In the genomic region with DNA sequence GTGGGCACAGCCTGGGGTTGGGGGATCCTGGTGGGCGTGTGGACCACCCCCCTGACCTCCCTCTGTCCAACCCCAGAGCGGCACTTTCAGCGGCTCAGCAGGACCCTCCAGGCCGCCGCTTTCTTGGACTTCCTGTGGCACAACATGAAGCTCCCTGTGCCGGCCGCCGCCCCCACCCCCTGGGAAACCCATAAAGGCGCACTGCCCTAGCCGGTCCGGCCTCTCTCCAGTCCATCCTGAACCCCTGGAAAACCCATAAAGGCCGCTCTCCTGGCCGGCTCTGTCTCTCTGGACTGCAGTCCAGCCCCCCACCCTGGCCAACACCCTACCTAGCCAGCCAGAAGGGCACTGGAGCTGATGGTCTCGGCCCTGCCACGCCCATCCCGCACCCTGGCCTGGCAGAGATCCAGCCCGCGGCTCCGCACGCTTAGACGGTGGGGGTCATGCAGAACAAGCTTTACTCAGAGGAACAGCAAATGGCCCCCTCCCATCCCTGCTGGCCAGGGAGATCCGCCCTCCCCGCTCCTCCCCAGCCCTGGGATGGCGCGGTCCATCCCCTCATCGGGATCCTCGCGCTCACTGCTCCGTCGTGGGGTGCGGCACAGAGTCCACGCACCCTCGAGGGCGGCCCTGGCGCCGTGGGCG, we compare ENCODE assay signal across 19 cellular contexts. TPM values are rescaled to one million over a fixed set of nuclear protein-coding genes. Genes with fewer than 3 reads are reported as not detected.
A peak's percentile ranks its signal among the peaks of the same experiment; 100 is the strongest.
DNase-seq lines count a peak whose midpoint lies in the region; ATAC-seq and TF ChIP-seq lines count a peak whose summit lies in the region.
"Had no signal": no experiment of that assay in that cellular context is flagged by ENCODE, and none has a peak within 500 bp of the region (broad histone marks: within the 10 kb centered on the region; RNA-seq: fewer than 3 reads in every experiment).

No MANE protein-coding gene starts in this region.

- no peak overlapping the region for H4K8ac ChIP-seq in mesendoderm (ENCODE audit: low read depth, low read length)

- H3K79me2 ChIP-seq in mesendoderm (ENCODE audit: control insufficient read depth, insufficient read depth, low read length) = no peaks in the 10 kb centered on the region

- H3K27ac ChIP-seq in HUES64 (ENCODE audit: low read depth, low read length) (no peak overlapping the region), mesendoderm (ENCODE audit: low read depth, low read length) (no peak overlapping the region), transverse colon (peak overlapping the region; percentile 91 to 95 (median 93))

- H3K4me1 ChIP-seq in HUES64 (ENCODE audit: insufficient read depth, low read length) (peaks cover 5% of the 10 kb centered on the region), mesendoderm (ENCODE audit: control insufficient read depth, low read depth, low read length) (peaks cover 3% of the 10 kb centered on the region), transverse colon (peaks cover 7 to 45% (median 40%) of the 10 kb centered on the region in 4 donors)

- in situ Hi-C loops in transverse colon (cut with MboI; ENCODE audit: low pct_ligation_motif_present in 1 of 4, low pct_unique_long_range_greater_than_20kb in 1 of 4, low sequenced_read_pairs in 3 of 4) = no loop called here

- ATAC-seq in left ventricle myocardium superior = no peak
- ATAC-seq in GM19397 (IDR thresholded peaks at IDR 0.05; ENCODE audit: unreplicated experiment) = no peak
- ATAC-seq: activated CD4-positive, alpha-beta T cell treated with anti-CD3 and anti-CD28 coated beads for 36 hours; GM12878; right cardiac atrium had no signal

- peak overlapping the region; percentile 14 for H3K4me2 ChIP-seq in mesendoderm (ENCODE audit: low read length)

- peaks cover 46% of the 10 kb centered on the region for H3K27me3 ChIP-seq in HUES64 (ENCODE audit: insufficient read depth, low read length)
- H3K27me3 ChIP-seq in mesendoderm (ENCODE audit: insufficient read depth, low read length, poor library complexity) = peaks cover 9% of the 10 kb centered on the region
- peaks cover 44% of the 10 kb centered on the region for H3K27me3 ChIP-seq in transverse colon

- no peak for TF ChIP-seq POLR2A in transverse colon (IDR thresholded peaks at IDR 0.05)

- intact Hi-C loops in transverse colon (cut with DNase I; ENCODE audit: low total_unique reads) (no loop called here), left ventricle myocardium superior (cut with micrococcal nuclease) (no loop called here)

- H2BK5ac ChIP-seq in mesendoderm (ENCODE audit: low read length) = no peak overlapping the region

- H3K4ac ChIP-seq in mesendoderm (ENCODE audit: low read depth, low read length) = no peak overlapping the region

- H2AK5ac ChIP-seq in mesendoderm (ENCODE audit: low read length) = no peak overlapping the region

- H3K18ac ChIP-seq in mesendoderm (ENCODE audit: low read length) = no peak overlapping the region

- H3K9me3 ChIP-seq in HUES64 (ENCODE audit: insufficient read depth, low read depth, low read length) (no peaks in the 10 kb centered on the region), transverse colon (no peaks in the 10 kb centered on the region)

- H3K9ac ChIP-seq in HUES64 (ENCODE audit: low read depth, low read length) (no peak overlapping the region; the same call in 1 of the 2 replicates), mesendoderm (ENCODE audit: low read length) (peak overlapping the region; percentile 62)

- H4K5ac ChIP-seq in mesendoderm (ENCODE audit: low read length) = no peak overlapping the region

- no peaks in the 10 kb centered on the region for H3K79me1 ChIP-seq in mesendoderm (ENCODE audit: low read length)

- 58% methylated on average over 37 of the region's 37 CpGs for WGBS in HUES64
- WGBS in mesendoderm (ENCODE audit: extremely low coverage, insufficient coverage, low lambda C conversion rate) = no CpG with 5 or more reads among the region's 37 CpGs
- 67% methylated on average over 35 of the region's 37 CpGs; no CpG with 5 or more reads in 1 of the 2 donors for WGBS in transverse colon (ENCODE audit: low coverage in 1 of 2), 2 donors

- peak overlapping the region; percentile 83 for H3K56ac ChIP-seq in mesendoderm (ENCODE audit: low read length)

- H2BK15ac ChIP-seq in mesendoderm (replicated peaks; ENCODE audit: low read depth) = no peak overlapping the region

- H3K4me3 ChIP-seq in HUES64 (ENCODE audit: low read length) (peak overlapping the region; percentile 58), epithelial cell of esophagus (ENCODE audit: low read length) (peak overlapping the region; percentile 42), mesendoderm (ENCODE audit: low read length) (no peak overlapping the region), transverse colon (peak overlapping the region in 3 of 4 donors; percentile 36 to 47 (median 39))
- H3K4me3 ChIP-seq: GM12878 had no signal

- no peak for TF ChIP-seq EP300 in transverse colon (IDR thresholded peaks at IDR 0.05; ENCODE audit: low read depth)

- DNase-seq in epithelial cell of esophagus (ENCODE audit: low read depth) = no peak
- DNase-seq in mesendoderm = no peak
- no peak for DNase-seq in transverse colon
- no peak for DNase-seq in left ventricle myocardium superior
- no peak for DNase-seq in NCI-H2029 (lab: John Stamatoyannopoulos, UW)
- DNase-seq: amygdala, foreskin fibroblast, NCI-H524, right cardiac atrium, T-helper 9 cell had no signal

- TF ChIP-seq CTCF in epithelial cell of esophagus (IDR thresholded peaks at IDR 0.05; ENCODE audit: insufficient read depth, low read depth, low read length, missing control alignments) = no peak
- TF ChIP-seq CTCF in transverse colon (IDR thresholded peaks at IDR 0.05) = no peak

- H3K36me3 ChIP-seq in HUES64 (ENCODE audit: insufficient read depth, low read length) = peaks cover 40% of the 10 kb centered on the region
- H3K36me3 ChIP-seq in mesendoderm (ENCODE audit: control insufficient read depth, insufficient read depth, low read length) = peaks cover 4% of the 10 kb centered on the region
- H3K36me3 ChIP-seq in transverse colon = peaks cover 0 to 12% (median 7%) of the 10 kb centered on the region in 4 donors

- no peak overlapping the region for H2BK120ac ChIP-seq in mesendoderm (ENCODE audit: low read depth, low read length)

- H3K23ac ChIP-seq in mesendoderm (ENCODE audit: low read length) = no peak overlapping the region

RNA-seq across cellular contexts. Expression of gene NOXO1, which starts 2.7 kb away (rescaled TPM):
- polyA plus RNA-seq in HUES64 (2013, experiment 1 of 2) = 0.65 TPM
- not detected for polyA plus RNA-seq in HUES64 (2013, experiment 2 of 2)
- polyA plus RNA-seq in mesendoderm (2013, experiment 1 of 2) = 0.25 TPM
- polyA plus RNA-seq in mesendoderm (2013, experiment 2 of 2) = 0.39 TPM
- total RNA-seq in transverse colon (10 to 100 TPM in 3 of 4 donors, 1 to 10 TPM in 1; 4.2 to 29.8 (median 19.4) TPM), left ventricle myocardium superior (not detected)
- total RNA-seq: activated CD4-positive, alpha-beta T cell treated with anti-CD3 and anti-CD28 coated beads for 36 hours; G401; mesenteric fat pad; right cardiac atrium; SK-MEL-5 had no signal

RNA-seq across cellular contexts. Expression of gene GFER, which starts 5.4 kb away (rescaled TPM):
- polyA plus RNA-seq in HUES64 (2013, experiment 1 of 2) = 28.7 TPM
- 23.8 TPM for polyA plus RNA-seq in HUES64 (2013, experiment 2 of 2)
- 46.4 TPM for polyA plus RNA-seq in mesendoderm (2013, experiment 1 of 2)
- polyA plus RNA-seq in mesendoderm (2013, experiment 2 of 2) = 48.0 TPM
- 100 to 1,000 TPM in 1 of 4 donors, 10 to 100 TPM in 3; 29.9 to 117 (median 64.3) TPM for total RNA-seq in transverse colon
- total RNA-seq in left ventricle myocardium superior = 32.2 TPM

RNA-seq across cellular contexts. Expression of gene TBL3, which starts 6.7 kb away (rescaled TPM):
- 44.1 TPM for polyA plus RNA-seq in HUES64 (2013, experiment 1 of 2)
- polyA plus RNA-seq in HUES64 (2013, experiment 2 of 2) = 45.6 TPM
- 29.8 TPM for polyA plus RNA-seq in mesendoderm (2013, experiment 1 of 2)
- 29.2 TPM for polyA plus RNA-seq in mesendoderm (2013, experiment 2 of 2)
- total RNA-seq in transverse colon (10 to 100 TPM; 23.2 to 31.0 (median 28.2) TPM), left ventricle myocardium superior (24.4 TPM)

RNA-seq across cellular contexts. Expression of gene SYNGR3, which starts 11.2 kb away (rescaled TPM):
- 5.5 TPM for polyA plus RNA-seq in HUES64 (2013, experiment 1 of 2)
- polyA plus RNA-seq in HUES64 (2013, experiment 2 of 2) = 8.5 TPM
- 8.9 TPM for polyA plus RNA-seq in mesendoderm (2013, experiment 1 of 2)
- polyA plus RNA-seq in mesendoderm (2013, experiment 2 of 2) = 9.5 TPM
- total RNA-seq in transverse colon (1 to 10 TPM in 3 of 4 donors, not detected in 1; 2.7 to 4.8 (median 2.9) TPM), left ventricle myocardium superior (1.0 TPM)
- total RNA-seq: mesenteric fat pad had no signal

RNA-seq across cellular contexts. Expression of gene RNF151, which starts 11.9 kb away (rescaled TPM):
- not detected for polyA plus RNA-seq in HUES64 (2013, experiment 1 of 2)
- not detected for polyA plus RNA-seq in HUES64 (2013, experiment 2 of 2)
- polyA plus RNA-seq in mesendoderm (2013, experiment 1 of 2) = not detected
- polyA plus RNA-seq in mesendoderm (2013, experiment 2 of 2) = 0.06 TPM
- total RNA-seq in transverse colon = not detected
- not detected for total RNA-seq in left ventricle myocardium superior
- total RNA-seq: activated CD4-positive, alpha-beta T cell treated with anti-CD3 and anti-CD28 coated beads for 36 hours; chondrocyte; G401; mesenteric fat pad; neural crest cell; right cardiac atrium; SK-MEL-5 had no signal
- polyA plus RNA-seq: GM12878, right cardiac atrium had no signal

Comparison
In these comparisons a context has a peak if more than half of its experiments do, and no peak if none do; other contexts are left out.
1. H3K27ac ChIP-seq: peak in transverse colon (4 of 4); none in HUES64 (single experiment) and mesendoderm (single experiment).